In the genomic region with DNA sequence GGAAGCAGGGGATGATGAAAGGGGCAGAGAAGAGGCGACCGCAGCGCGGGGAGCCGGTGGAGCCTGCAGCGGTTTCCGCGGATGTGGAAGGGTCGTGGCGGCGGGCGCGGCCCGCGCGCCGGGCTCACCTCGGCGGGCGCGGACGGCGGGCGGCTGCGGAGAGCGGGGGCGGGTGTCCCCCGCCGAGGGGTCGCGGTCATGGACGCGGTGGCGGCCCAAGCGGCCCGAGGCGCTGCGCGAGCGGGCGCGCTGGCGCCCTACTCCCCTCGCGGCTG, we compare ENCODE assay signal across 8 cellular contexts. TPM values are rescaled to one million over a fixed set of nuclear protein-coding genes. Genes with fewer than 3 reads are reported as not detected.
DNase-seq lines count a peak whose midpoint lies in the region; ATAC-seq and TF ChIP-seq lines count a peak whose summit lies in the region.

No MANE protein-coding gene starts in this region.

- no peaks in the 10 kb centered on the region for H3K9me3 ChIP-seq in CD4-positive, alpha-beta T cell (ENCODE audit: control insufficient read depth, low read length)
- H3K9me3 ChIP-seq in GM23248 (ENCODE audit: low read depth) (no peaks in the 10 kb centered on the region), OCI-LY3 (ENCODE audit: insufficient read depth, low read length) (no peaks in the 10 kb centered on the region)

- H3K27ac Mint-ChIP-seq in CD4-positive, alpha-beta T cell = peak overlapping the region; percentile 84
- peak overlapping the region in 5 of 6 donors; percentile 70 to 96 (median 95) for H3K27ac Mint-ChIP-seq in naive B cell

- H3K27me3 ChIP-seq in CD4-positive, alpha-beta T cell (ENCODE audit: control insufficient read depth, insufficient read depth, low read length) = no peaks in the 10 kb centered on the region
- H3K27me3 ChIP-seq in GM23248 (replicated peaks; ENCODE audit: insufficient read depth) (no peaks in the 10 kb centered on the region), OCI-LY3 (ENCODE audit: low read depth, low read length) (no peaks in the 10 kb centered on the region)

- no peaks in the 10 kb centered on the region for H4K20me1 ChIP-seq in GM23248 (ENCODE audit: insufficient read depth)
- no peaks in the 10 kb centered on the region for H4K20me1 ChIP-seq in OCI-LY3 (ENCODE audit: insufficient read depth, low read length)

- H3K9me2 ChIP-seq in GM23248 (ENCODE audit: insufficient read depth) = no peaks in the 10 kb centered on the region

- POLR2A ChIA-PET in CD4-positive, alpha-beta T cell (lab: Charles Lee) = no interaction called here

- H3K4me3 Mint-ChIP-seq in CD4-positive, alpha-beta T cell = peak overlapping the region; percentile 95
- H3K4me3 Mint-ChIP-seq in naive B cell = peak overlapping the region; percentile 88 to 99 (median 96)

- no peaks in the 10 kb centered on the region for H3K9me3 Mint-ChIP-seq in CD4-positive, alpha-beta T cell
- H3K9me3 Mint-ChIP-seq in naive B cell = no peaks in the 10 kb centered on the region

- peak in 5 of 10 experiments; percentile 6 to 35 (median 10) for DNase-seq in CD4-positive, alpha-beta T cell
- no peak for DNase-seq in GM23248
- no peak for DNase-seq in naive B cell
- DNase-seq in occipital lobe (lab: John Stamatoyannopoulos, UW) = no peak
- DNase-seq in NCI-H1048 (lab: John Stamatoyannopoulos, UW) = no peak
- DNase-seq in NCI-H446 treated with DMSO at 0.1 percent for 48 hours (lab: John Stamatoyannopoulos, UW) = no peak

- ATAC-seq in CD4-positive, alpha-beta T cell (ENCODE audit: poor library complexity) = peak; percentile 21
- ATAC-seq in naive B cell (ENCODE audit: low read depth in 2 of 2) = peak; percentile 26 to 30

- H3K27me3 Mint-ChIP-seq in CD4-positive, alpha-beta T cell = no peaks in the 10 kb centered on the region
- no peaks in the 10 kb centered on the region for H3K27me3 Mint-ChIP-seq in naive B cell

- in situ Hi-C loops in GM23248 (cut with MboI) = no loop called here

- peaks cover 4% of the 10 kb centered on the region for H3K36me3 Mint-ChIP-seq in CD4-positive, alpha-beta T cell (ENCODE audit: low read depth)
- H3K36me3 Mint-ChIP-seq in naive B cell = peaks cover 0 to 7% of the 10 kb centered on the region in 2 donors

- peaks cover 25% of the 10 kb centered on the region for H3K79me2 ChIP-seq in GM23248 (ENCODE audit: insufficient read depth)
- H3K79me2 ChIP-seq in OCI-LY3 (ENCODE audit: low read length) = peaks cover 23% of the 10 kb centered on the region

- H3K27ac ChIP-seq in CD4-positive, alpha-beta T cell (ENCODE audit: low read depth, low read length) = no peak overlapping the region
- H3K27ac ChIP-seq in GM23248 (peak overlapping the region; percentile 11; the same call in 1 of the 2 replicates), OCI-LY3 (ENCODE audit: low read length) (peak overlapping the region; percentile 59; the same call in 1 of the 2 replicates), cingulate gyrus (ENCODE audit: low read depth, low read length) (peak overlapping the region; percentile 69)

- H3F3A ChIP-seq in GM23248 (ENCODE audit: insufficient read depth) = peaks cover 22% of the 10 kb centered on the region

- H3K9ac ChIP-seq in GM23248 = peak overlapping the region; percentile 85
- peak overlapping the region; percentile 91 for H3K9ac ChIP-seq in OCI-LY3 (ENCODE audit: low read length)

- 2% methylated on average over 9 to 40 of the region's 45 CpGs for WGBS in GM23248 (ENCODE audit: low coverage in 1 of 2, low lambda C conversion rate in 2 of 2, missing lambda C conversion rate in 2 of 2), 2 experiments

- no peak for TF ChIP-seq CTCF in CD4-positive, alpha-beta T cell (IDR thresholded peaks at IDR 0.05)
- no peak for TF ChIP-seq CTCF in OCI-LY3 (IDR thresholded peaks at IDR 0.05; ENCODE audit: low read depth, low read length)

- H3K4me1 ChIP-seq in GM23248 (ENCODE audit: insufficient read depth) (peaks cover 18% of the 10 kb centered on the region), OCI-LY3 (ENCODE audit: low read length) (peaks cover 36% of the 10 kb centered on the region)

- CTCF ChIA-PET in CD4-positive, alpha-beta T cell (lab: Charles Lee) = no interaction called here

- peak overlapping the region; percentile 94 for H3K4me2 ChIP-seq in GM23248 (ENCODE audit: unreplicated experiment)
- peak overlapping the region; percentile 99 for H3K4me2 ChIP-seq in OCI-LY3 (ENCODE audit: low read length)

- no peaks in the 10 kb centered on the region for H3K36me3 ChIP-seq in GM23248 (ENCODE audit: low read depth)
- H3K36me3 ChIP-seq in OCI-LY3 (replicated peaks; ENCODE audit: low read depth, low read length) = peaks cover 17% of the 10 kb centered on the region

- peaks cover 68% of the 10 kb centered on the region for H3K4me1 Mint-ChIP-seq in CD4-positive, alpha-beta T cell (ENCODE audit: low read depth)
- H3K4me1 Mint-ChIP-seq in naive B cell = peaks cover 39 to 55% (median 41%) of the 10 kb centered on the region in 3 donors

- intact Hi-C loops in CD4-positive, alpha-beta T cell (cut with DNase I, micrococcal nuclease) = loop anchor here (1.0 to 5.0 kb wide), 3 partner anchors 132 to 253 kb away; partner anchors contain the start of genes NEK2 (in 1 of the 2) and SLC30A1 (in 1 of the 2)

- H2AFZ ChIP-seq in GM23248 (peak overlapping the region; percentile 80), OCI-LY3 (ENCODE audit: low read depth, low read length) (peak overlapping the region; percentile 37; the same call in 1 of the 2 replicates)

- H3K4me3 ChIP-seq in GM23248 = peak overlapping the region; percentile 73
- H3K4me3 ChIP-seq in OCI-LY3 (ENCODE audit: low read length) = peak overlapping the region; percentile 76

RNA-seq across cellular contexts. Expression of gene LPGAT1, which starts 0.6 kb away (rescaled TPM):
- 10 to 100 TPM; 14.0 to 14.4 TPM for total RNA-seq in CD4-positive, alpha-beta T cell
- 36.5 and 62.4 TPM in 2 replicates for total RNA-seq in GM23248 (2014; rRNA removed; shearing (Covaris generic))
- polyA plus RNA-seq in GM23248 (2016; fragmentation: Nextera tagmentation; extraction: Ambion mirVana) (13.5 and 17.5 TPM in 2 replicates), naive B cell (ENCODE audit: low read depth in 6 of 6) (10 to 100 TPM; 29.1 to 43.4 (median 35.4) TPM)
- 97.9 TPM for total RNA-seq in occipital lobe
